ENCODE assay signal across 10 cellular contexts in the genomic region with DNA sequence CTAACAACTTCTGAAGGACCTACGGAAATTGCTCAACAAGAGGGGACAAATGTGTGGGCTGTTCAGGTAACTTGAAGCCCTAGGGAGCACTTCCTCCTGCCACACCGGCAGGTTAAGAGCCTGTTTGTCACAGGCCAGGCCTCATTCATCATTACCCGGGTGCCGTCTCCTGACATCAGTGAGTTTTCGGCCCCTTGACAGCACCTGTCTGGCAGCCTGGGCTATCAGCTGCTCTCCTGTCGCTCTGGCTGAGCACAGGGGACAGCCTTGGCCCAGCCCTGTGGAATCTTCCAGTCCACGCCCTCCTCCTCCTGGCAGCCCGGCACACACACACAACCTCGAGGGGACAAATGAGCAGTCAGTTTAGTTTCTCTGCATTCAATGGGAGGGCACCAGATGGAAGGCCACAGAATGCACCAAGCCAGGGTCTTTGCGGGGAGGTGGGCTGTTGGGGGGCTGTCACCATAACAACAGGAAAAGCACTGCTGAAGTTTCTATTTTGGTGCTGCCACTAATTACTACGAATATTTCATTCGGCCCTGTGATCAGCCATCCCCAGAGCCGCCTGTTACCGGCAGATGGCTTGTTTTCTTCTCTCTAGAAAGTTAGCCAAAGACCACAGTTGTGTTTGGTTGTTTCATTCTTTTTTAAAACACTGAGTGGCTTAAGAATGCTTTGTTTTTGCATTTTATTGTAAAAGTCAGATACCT.
DNase-seq lines count a peak whose midpoint lies in the region; ATAC-seq and TF ChIP-seq lines count a peak whose summit lies in the region.
"Had no signal": no experiment of that assay in that cellular context is flagged by ENCODE, and none has a peak within 500 bp of the region (broad histone marks: within the 10 kb centered on the region; RNA-seq: fewer than 3 reads in every experiment).

No MANE protein-coding gene starts in this region.

- no peaks in the 10 kb centered on the region for H3K79me2 ChIP-seq in Loucy (ENCODE audit: insufficient read depth, low read length)

- no peak overlapping the region for H3K4me3 ChIP-seq in Loucy (ENCODE audit: low read length, poor library complexity, severe bottlenecking)
- no peak overlapping the region for H3K4me3 ChIP-seq in thymus (ENCODE audit: low read length)

- peak overlapping the region; percentile 38 for H3K27ac ChIP-seq in thymus (ENCODE audit: low read depth)

- peak; percentile 52 for ATAC-seq in GM19467 (IDR thresholded peaks at IDR 0.05; ENCODE audit: unreplicated experiment)

- no peak for TF ChIP-seq CTCF in Loucy (conservative IDR thresholded peaks at IDR 0.05; ENCODE audit: low read length)

- DNase-seq in erythroblast (lab: John Stamatoyannopoulos, UW) (peak; percentile 63 to 79), dermis blood vessel endothelial cell (no peak), globus pallidus (ENCODE audit: low spot score) (no peak), COR-L47 (lab: John Stamatoyannopoulos, UW) (no peak)
- no peak for DNase-seq in activated CD8-positive, alpha-beta memory T cell treated with anti-CD3 and anti-CD28 coated beads for 24 hours
- DNase-seq: HCEC 1CT; stimulated activated CD4-positive, alpha-beta T cell treated with anti-CD3 and anti-CD28 coated beads, Interleukin-4, amount 100 ng/mL, for 4 hours had no signal

- no peaks in the 10 kb centered on the region for H3K36me3 ChIP-seq in Loucy (ENCODE audit: insufficient read depth, low read length)
- no peaks in the 10 kb centered on the region for H3K36me3 ChIP-seq in thymus (ENCODE audit: control insufficient read depth, insufficient read depth)

- no peak overlapping the region for H3K4me2 ChIP-seq in Loucy (ENCODE audit: low read depth, low read length, poor library complexity, severe bottlenecking)

- no peaks in the 10 kb centered on the region for H3K27me3 ChIP-seq in Loucy (ENCODE audit: insufficient read depth, low read length, poor library complexity, severe bottlenecking)
- no peaks in the 10 kb centered on the region for H3K27me3 ChIP-seq in thymus (ENCODE audit: control insufficient read depth, insufficient read depth)

- H3K9me3 ChIP-seq in Loucy (ENCODE audit: insufficient read depth, low read depth, low read length): peaks cover 7% of the 10 kb centered on the region; the same call in 1 of the 2 replicates
- H3K9me3 ChIP-seq in thymus (ENCODE audit: control insufficient read depth): no peaks in the 10 kb centered on the region

- H3K9ac ChIP-seq in Loucy (ENCODE audit: low read depth, low read length, poor library complexity, severe bottlenecking): no peak overlapping the region

- TF ChIP-seq POLR2A in erythroblast (IDR thresholded peaks at IDR 0.05; ENCODE audit: low read length): no peak

- peaks cover 4% of the 10 kb centered on the region for H3K4me1 ChIP-seq in Loucy (ENCODE audit: insufficient read depth, low read length, poor library complexity, severe bottlenecking)
- no peaks in the 10 kb centered on the region for H3K4me1 ChIP-seq in thymus (ENCODE audit: control insufficient read depth, insufficient read depth, low read length)

- H3K9me2 ChIP-seq in Loucy (replicated peaks; ENCODE audit: low read depth, low read length): no peaks in the 10 kb centered on the region

- no peaks in the 10 kb centered on the region for H4K20me1 ChIP-seq in Loucy (ENCODE audit: insufficient read depth, low read length, poor library complexity, severe bottlenecking)

- no peaks in the 10 kb centered on the region for H3F3A ChIP-seq in Loucy (ENCODE audit: low read depth)

- H2AFZ ChIP-seq in Loucy (ENCODE audit: low read length): 0 out of 2 replicates have a peak overlapping the region, but pooled peaks have one; percentile 6

- 86% methylated on average over 14 of the region's 14 CpGs for WGBS in thymus

Comparison
In these comparisons a context has a peak if more than half of its experiments do, and no peak if none do; other contexts are left out.
1. DNase-seq: peak in erythroblast (2 of 2); none in dermis blood vessel endothelial cell (single experiment), globus pallidus (single experiment), COR-L47 (single experiment) and activated CD8-positive, alpha-beta memory T cell treated with anti-CD3 and anti-CD28 coated beads for 24 hours (single experiment).